In the genomic region with DNA sequence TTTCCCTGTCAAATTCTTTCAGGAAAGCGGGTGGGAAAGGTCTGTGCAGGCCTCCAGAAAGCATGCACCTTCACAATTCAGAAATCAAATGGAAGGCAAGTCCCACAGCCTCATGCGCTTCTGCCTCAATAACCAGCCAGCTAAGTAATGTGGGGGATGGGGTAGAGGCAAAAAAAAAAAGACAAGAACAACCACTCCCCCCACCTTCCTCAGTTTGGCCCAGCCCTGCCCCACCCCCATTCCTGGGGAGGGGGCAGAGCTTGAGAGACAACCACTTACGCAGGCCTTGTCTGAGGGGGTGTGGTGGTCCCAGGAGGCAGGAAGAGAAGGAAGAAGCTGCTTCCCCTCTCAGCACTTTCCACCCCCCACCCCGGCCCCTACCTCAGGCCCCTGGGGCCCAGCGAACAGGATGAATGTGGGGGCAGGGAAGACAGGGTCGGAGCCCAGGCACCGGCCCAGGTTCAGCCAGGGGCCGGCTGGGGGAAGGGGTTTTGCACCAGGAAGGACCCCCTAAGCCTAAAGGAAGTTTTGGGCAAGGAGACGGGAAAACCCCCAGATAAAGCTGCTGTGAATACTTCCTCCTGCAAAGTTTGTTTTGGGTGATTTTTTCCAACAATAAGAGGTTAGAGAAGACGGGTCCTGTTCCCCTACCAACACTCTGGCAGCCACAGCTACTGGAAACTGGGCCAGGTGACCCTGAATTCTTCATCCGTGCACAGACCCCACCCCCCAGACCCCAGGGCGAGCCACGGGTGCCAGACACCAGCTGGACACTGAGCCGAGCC, we compare ENCODE assay signal across 8 cellular contexts. TPM values are rescaled to one million over a fixed set of nuclear protein-coding genes. Genes with fewer than 3 reads are reported as not detected.
A peak's percentile ranks its signal among the peaks of the same experiment; 100 is the strongest.
DNase-seq lines count a peak whose midpoint lies in the region; ATAC-seq and TF ChIP-seq lines count a peak whose summit lies in the region.

No MANE protein-coding gene starts in this region.

- H3K9me2 ChIP-seq in Loucy (replicated peaks; ENCODE audit: low read depth, low read length): no peaks in the 10 kb centered on the region

- DNase-seq in A673 (ENCODE audit: low spot score) (peak; percentile 51), dermis microvascular lymphatic vessel endothelial cell (ENCODE audit: low read depth in 2 of 2) (peak; percentile 62 to 67), hippocampal formation (lab: John Stamatoyannopoulos, UW) (no peak), AG08396 (ENCODE audit: low spot score) (no peak)

- CTCF ChIA-PET in A673 (lab: Charles Lee): no interaction called here

- H3K9ac ChIP-seq in Loucy (ENCODE audit: low read depth, low read length, poor library complexity, severe bottlenecking): peak overlapping the region; percentile 93

- H2AFZ ChIP-seq in Loucy (ENCODE audit: low read length): peak overlapping the region; percentile 45; the same call in 1 of the 2 replicates

- H3K9me3 ChIP-seq in A673 (ENCODE audit: low read depth, low read length, poor library complexity, severe bottlenecking) (no peaks in the 10 kb centered on the region), Loucy (ENCODE audit: insufficient read depth, low read depth, low read length) (no peaks in the 10 kb centered on the region), mononuclear cell (ENCODE audit: low read depth, low read length) (no peaks in the 10 kb centered on the region)

- TF ChIP-seq POLR2A in GM18505 (IDR thresholded peaks at IDR 0.05; ENCODE audit: borderline replicate concordance, extremely low read depth, insufficient read depth, insufficient read length): no peak

- peaks cover 12% of the 10 kb centered on the region for H3K4me1 ChIP-seq in A673 (ENCODE audit: insufficient read depth, low read length, poor library complexity, severe bottlenecking)
- peaks cover 62% of the 10 kb centered on the region for H3K4me1 ChIP-seq in Loucy (ENCODE audit: insufficient read depth, low read length, poor library complexity, severe bottlenecking)
- peaks cover 48% of the 10 kb centered on the region for H3K4me1 ChIP-seq in mononuclear cell (ENCODE audit: insufficient read depth, low read length)

- ATAC-seq in GM18505 (IDR thresholded peaks at IDR 0.05; ENCODE audit: unreplicated experiment): no peak
- ATAC-seq in GM18502 (IDR thresholded peaks at IDR 0.05; ENCODE audit: poor library complexity, unreplicated experiment): no peak

- BruUV-seq in A673 (replicated peaks; lab: Mats Ljungman, UMichigan): TSS peak; percentile 41

- H3K4me3 ChIP-seq in A673 (ENCODE audit: low read depth, low read length, poor library complexity, severe bottlenecking) (peak overlapping the region; percentile 59), Loucy (ENCODE audit: low read length, poor library complexity, severe bottlenecking) (peak overlapping the region; percentile 83), mononuclear cell (ENCODE audit: low read length) (peak overlapping the region; percentile 43)

- H3K4me2 ChIP-seq in Loucy (ENCODE audit: low read depth, low read length, poor library complexity, severe bottlenecking): peak overlapping the region; percentile 94

- no peaks in the 10 kb centered on the region for H3K36me3 ChIP-seq in A673 (ENCODE audit: insufficient read depth, low read length, poor library complexity, severe bottlenecking)
- no peaks in the 10 kb centered on the region for H3K36me3 ChIP-seq in Loucy (ENCODE audit: insufficient read depth, low read length)

- peak overlapping the region; percentile 72 for H3K27ac ChIP-seq in A673 (ENCODE audit: low read depth, low read length, poor library complexity, severe bottlenecking)

- peaks cover 45% of the 10 kb centered on the region for H3K79me2 ChIP-seq in Loucy (ENCODE audit: insufficient read depth, low read length)

- no peaks in the 10 kb centered on the region for H3F3A ChIP-seq in Loucy (ENCODE audit: low read depth)

- TF ChIP-seq CTCF in A673 (conservative IDR thresholded peaks at IDR 0.05; ENCODE audit: low read depth, low read length) (no peak), Loucy (conservative IDR thresholded peaks at IDR 0.05; ENCODE audit: low read length) (no peak)

- H3K27me3 ChIP-seq in A673 (replicated peaks; ENCODE audit: insufficient read depth, low read depth, low read length, poor library complexity): no peaks in the 10 kb centered on the region
- no peaks in the 10 kb centered on the region for H3K27me3 ChIP-seq in Loucy (ENCODE audit: insufficient read depth, low read length, poor library complexity, severe bottlenecking)
- peaks cover 3% of the 10 kb centered on the region for H3K27me3 ChIP-seq in mononuclear cell (ENCODE audit: insufficient read depth, low read length)

- intact Hi-C loops in A673 (cut with micrococcal nuclease; ENCODE audit: unreplicated experiment): no loop called here

- POLR2A ChIA-PET in A673 (lab: Charles Lee; ENCODE audit: low non-redundant PET): no interaction called here

- peaks cover 35% of the 10 kb centered on the region for H4K20me1 ChIP-seq in Loucy (ENCODE audit: insufficient read depth, low read length, poor library complexity, severe bottlenecking)

RNA-seq across cellular contexts. Expression of a gene that starts 1.2 kb away (rescaled TPM):
- 15.7 and 25.2 TPM in 2 replicates for total RNA-seq in A673 (2021)
- 207 and 483 TPM in 2 replicates for total RNA-seq in dermis microvascular lymphatic vessel endothelial cell
- total RNA-seq in mononuclear cell: 40.5 TPM

RNA-seq across cellular contexts. Expression of a gene that starts 26.5 kb away (rescaled TPM):
- total RNA-seq in A673 (2021) (5.9 and 6.6 TPM in 2 replicates), dermis microvascular lymphatic vessel endothelial cell (36.5 and 67.6 TPM in 2 replicates), mononuclear cell (0.94 TPM)

RNA-seq across cellular contexts. Expression of a gene that starts 27.5 kb away (rescaled TPM):
- 30.0 and 43.6 TPM in 2 replicates for total RNA-seq in A673 (2021)
- 105 and 159 TPM in 2 replicates for total RNA-seq in dermis microvascular lymphatic vessel endothelial cell
- 0.21 TPM for total RNA-seq in mononuclear cell

RNA-seq across cellular contexts. Expression of a gene that starts 50.7 kb away (rescaled TPM):
- 46.7 and 50.7 TPM in 2 replicates for total RNA-seq in A673 (2021)
- total RNA-seq in dermis microvascular lymphatic vessel endothelial cell: 57.8 and 63.1 TPM in 2 replicates
- 30.5 TPM for total RNA-seq in mononuclear cell

RNA-seq across cellular contexts. Expression of a gene that starts 50.8 kb away (rescaled TPM):
- total RNA-seq in A673 (2021) (1.4 and 1.5 TPM in 2 replicates), dermis microvascular lymphatic vessel endothelial cell (0.13 and 0.25 TPM in 2 replicates), mononuclear cell (not detected)

Comparison
In these comparisons a context has a peak if more than half of its experiments do, and no peak if none do; other contexts are left out.
1. DNase-seq: peak in A673 (single experiment) and dermis microvascular lymphatic vessel endothelial cell (2 of 2); none in hippocampal formation (0 of 2) and AG08396 (single experiment).
2. RNA of a gene that starts 27.5 kb away (total RNA-seq): 105 to 159 TPM in dermis microvascular lymphatic vessel endothelial cell and 30.0 to 43.6 TPM in A673; 0.21 TPM in mononuclear cell (single experiment); every median in the first group is over 10 times any median in the second.
3. Peak in every context shown above with its lines, with median percentiles within 50 percentile points of each other: H3K4me3 ChIP-seq.